In the genomic region with DNA sequence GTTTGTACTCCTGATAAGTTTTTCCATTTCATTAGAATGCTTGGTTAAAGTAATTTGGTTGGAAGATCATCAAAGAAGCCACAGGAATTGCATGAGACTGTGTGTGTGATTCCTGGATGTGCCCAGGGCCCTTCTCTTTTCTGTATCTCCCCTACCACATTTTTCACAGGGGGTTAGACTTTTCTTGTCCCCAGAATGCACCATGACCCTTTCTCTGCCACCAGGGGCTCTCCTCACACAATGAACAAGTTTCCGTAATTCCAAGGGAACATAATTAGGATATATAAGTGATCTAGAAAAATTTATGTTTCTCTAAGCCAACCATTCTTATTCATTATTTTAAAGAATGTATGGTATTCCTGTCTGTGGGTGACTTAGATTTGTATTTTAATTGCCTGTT, we compare ENCODE assay signal across 2 cellular contexts.
TF ChIP-seq lines count a peak whose summit lies in the region.

No MANE protein-coding gene starts in this region.

TF ChIP-seq in liver, 16 proteins besides CTCF, POLR2A, EP300 and RAD21 (continued from another document):
- TF ChIP-seq JUND (IDR thresholded peaks at IDR 0.05) (no peak), YY1 (IDR thresholded peaks at IDR 0.05) (no peak), EGR1 (IDR thresholded peaks at IDR 0.05; ENCODE audit: low read depth in 2 of 2) (no peak), TAF1 (conservative IDR thresholded peaks at IDR 0.05) (no peak)
- TF ChIP-seq, protein P1, sequence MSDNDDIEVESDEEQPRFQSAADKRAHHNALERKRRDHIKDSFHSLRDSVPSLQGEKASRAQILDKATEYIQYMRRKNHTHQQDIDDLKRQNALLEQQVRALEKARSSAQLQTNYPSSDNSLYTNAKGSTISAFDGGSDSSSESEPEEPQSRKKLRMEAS (IDR thresholded peaks at IDR 0.05) = no peak
- TF ChIP-seq, protein P2, sequence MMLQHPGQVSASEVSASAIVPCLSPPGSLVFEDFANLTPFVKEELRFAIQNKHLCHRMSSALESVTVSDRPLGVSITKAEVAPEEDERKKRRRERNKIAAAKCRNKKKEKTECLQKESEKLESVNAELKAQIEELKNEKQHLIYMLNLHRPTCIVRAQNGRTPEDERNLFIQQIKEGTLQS (IDR thresholded peaks at IDR 0.05) = no peak

TF ChIP-seq in HepG2, 621 proteins besides CTCF, POLR2A, EP300 and RAD21 (continued from another document):
- TF ChIP-seq AKNA (CRISPR knock-in tag; IDR thresholded peaks at IDR 0.05; ENCODE audit: borderline replicate concordance) (no peak), ARID3A (IDR thresholded peaks at IDR 0.05; ENCODE audit: low read depth, low read length) (no peak), BORCS8-MEF2B (CRISPR knock-in tag; IDR thresholded peaks at IDR 0.05) (no peak), ARNTL (CRISPR knock-in tag; IDR thresholded peaks at IDR 0.05) (no peak), ZNF605 (CRISPR knock-in tag; IDR thresholded peaks at IDR 0.05) (no peak), FOSL1 (CRISPR knock-in tag; IDR thresholded peaks at IDR 0.05; ENCODE audit: borderline replicate concordance) (no peak), FOXK1 (CRISPR knock-in tag; IDR thresholded peaks at IDR 0.05; ENCODE audit: borderline replicate concordance, low read depth) (no peak), GTF3A (CRISPR knock-in tag; conservative IDR thresholded peaks at IDR 0.05) (no peak), ZMYM4 (CRISPR knock-in tag; IDR thresholded peaks at IDR 0.05) (no peak), ZBTB7B (CRISPR knock-in tag; IDR thresholded peaks at IDR 0.05) (no peak), ZNF761 (CRISPR knock-in tag; conservative IDR thresholded peaks at IDR 0.05) (no peak), ZNF616 (CRISPR knock-in tag; IDR thresholded peaks at IDR 0.05; ENCODE audit: low read depth) (no peak)
- TF ChIP-seq, protein P3, sequence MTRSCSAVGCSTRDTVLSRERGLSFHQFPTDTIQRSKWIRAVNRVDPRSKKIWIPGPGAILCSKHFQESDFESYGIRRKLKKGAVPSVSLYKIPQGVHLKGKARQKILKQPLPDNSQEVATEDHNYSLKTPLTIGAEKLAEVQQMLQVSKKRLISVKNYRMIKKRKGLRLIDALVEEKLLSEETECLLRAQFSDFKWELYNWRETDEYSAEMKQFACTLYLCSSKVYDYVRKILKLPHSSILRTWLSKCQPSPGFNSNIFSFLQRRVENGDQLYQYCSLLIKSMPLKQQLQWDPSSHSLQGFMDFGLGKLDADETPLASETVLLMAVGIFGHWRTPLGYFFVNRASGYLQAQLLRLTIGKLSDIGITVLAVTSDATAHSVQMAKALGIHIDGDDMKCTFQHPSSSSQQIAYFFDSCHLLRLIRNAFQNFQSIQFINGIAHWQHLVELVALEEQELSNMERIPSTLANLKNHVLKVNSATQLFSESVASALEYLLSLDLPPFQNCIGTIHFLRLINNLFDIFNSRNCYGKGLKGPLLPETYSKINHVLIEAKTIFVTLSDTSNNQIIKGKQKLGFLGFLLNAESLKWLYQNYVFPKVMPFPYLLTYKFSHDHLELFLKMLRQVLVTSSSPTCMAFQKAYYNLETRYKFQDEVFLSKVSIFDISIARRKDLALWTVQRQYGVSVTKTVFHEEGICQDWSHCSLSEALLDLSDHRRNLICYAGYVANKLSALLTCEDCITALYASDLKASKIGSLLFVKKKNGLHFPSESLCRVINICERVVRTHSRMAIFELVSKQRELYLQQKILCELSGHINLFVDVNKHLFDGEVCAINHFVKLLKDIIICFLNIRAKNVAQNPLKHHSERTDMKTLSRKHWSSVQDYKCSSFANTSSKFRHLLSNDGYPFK (CRISPR knock-in tag; IDR thresholded peaks at IDR 0.05; ENCODE audit: borderline replicate concordance) = no peak
TF ChIP-seq in HepG2: peak in this region for 0.
